Comparison of ENCODE assay signal across 7 cellular contexts in genomic region chr10:89645742-89646172, GRCh38. TPM values are rescaled to one million over a fixed set of nuclear protein-coding genes. Genes with fewer than 3 reads are reported as not detected.
DNase-seq lines count a peak whose midpoint lies in the region; TF ChIP-seq lines count a peak whose summit lies in the region.

No MANE protein-coding gene starts in this region.

- H3K36me3 Mint-ChIP-seq in activated CD4-positive, alpha-beta memory T cell treated with anti-CD3 and anti-CD28 coated beads for 36 hours = no peaks in the 10 kb centered on the region

- intact Hi-C loops in activated CD4-positive, alpha-beta memory T cell treated with anti-CD3 and anti-CD28 coated beads for 36 hours (cut with micrococcal nuclease) = loop anchor here (1.0 to 2.0 kb wide), 5 partner anchors 35 to 393 kb away; partner anchors contain the start of genes IFIT5 and KIF20B
- intact Hi-C loops in stomach (cut with DNase I; ENCODE audit: low total_unique reads) = no loop called here

- H3K27me3 Mint-ChIP-seq in activated CD4-positive, alpha-beta memory T cell treated with anti-CD3 and anti-CD28 coated beads for 36 hours = no peaks in the 10 kb centered on the region

- TF ChIP-seq EP300 in stomach (IDR thresholded peaks at IDR 0.05) = no peak

- no peak overlapping the region for H3K4me3 Mint-ChIP-seq in activated CD4-positive, alpha-beta memory T cell treated with anti-CD3 and anti-CD28 coated beads for 36 hours

- POLR2A ChIA-PET in activated CD4-positive, alpha-beta memory T cell treated with anti-CD3 and anti-CD28 coated beads for 36 hours (lab: Charles Lee) = interaction anchor here (1.4 kb wide), 1 partner anchor 56 kb away, joined by 4 read pairs; the partner anchor contains the start of gene KIF20B

- H3K27ac Mint-ChIP-seq in activated CD4-positive, alpha-beta memory T cell treated with anti-CD3 and anti-CD28 coated beads for 36 hours = peak overlapping the region; percentile 59

- no peak for TF ChIP-seq CTCF in stomach (IDR thresholded peaks at IDR 0.05)

- in situ Hi-C loops in ACHN (cut with HindIII; ENCODE audit: low pct_ligation_motif_present, low pct_unique_long_range_greater_than_20kb, low sequenced_read_pairs) = no loop called here

- H3K9me3 ChIP-seq in iPS-18a (ENCODE audit: control insufficient read depth, low read depth, low read length) (no peaks in the 10 kb centered on the region), stomach (no peaks in the 10 kb centered on the region)

- no peak for TF ChIP-seq POLR2A in stomach (IDR thresholded peaks at IDR 0.05)

- peak overlapping the region; percentile 96 for H3K9ac ChIP-seq in iPS-18a (ENCODE audit: low read length)

- H3K36me3 ChIP-seq in iPS-18a (ENCODE audit: control insufficient read depth, low read depth, low read length) = no peaks in the 10 kb centered on the region
- H3K36me3 ChIP-seq in stomach = no peaks in the 10 kb centered on the region

- H3K4me1 ChIP-seq in iPS-18a (ENCODE audit: control insufficient read depth, low read depth, low read length) (peaks cover 29% of the 10 kb centered on the region), stomach (peaks cover 12 to 46% (median 25%) of the 10 kb centered on the region in 4 donors)

- peak; percentile 26 for DNase-seq in HuH-7.5 (ENCODE audit: low spot score)
- no peak for DNase-seq in activated CD4-positive, alpha-beta memory T cell treated with anti-CD3 and anti-CD28 coated beads for 36 hours
- no peak for DNase-seq in stomach
- no peak for DNase-seq in NCI-H345 treated with DMSO at 0.1 percent for 48 hours (lab: John Stamatoyannopoulos, UW; ENCODE audit: unreplicated experiment)
- DNase-seq in UCSD-AML1 (lab: John Stamatoyannopoulos, UW; ENCODE audit: unreplicated experiment) = no peak
- DNase-seq in ACHN = no peak

- CTCF ChIA-PET in activated CD4-positive, alpha-beta memory T cell treated with anti-CD3 and anti-CD28 coated beads for 36 hours (lab: Charles Lee) = no interaction called here

- no peaks in the 10 kb centered on the region for H3K9me3 Mint-ChIP-seq in activated CD4-positive, alpha-beta memory T cell treated with anti-CD3 and anti-CD28 coated beads for 36 hours

- H3K27ac ChIP-seq in iPS-18a (ENCODE audit: low read length) (peak overlapping the region; percentile 95), stomach (peak overlapping the region; percentile 85 to 94 (median 91))

- H3K27me3 ChIP-seq in iPS-18a (ENCODE audit: control insufficient read depth, insufficient read depth, low read length) = no peaks in the 10 kb centered on the region
- H3K27me3 ChIP-seq in stomach = no peaks in the 10 kb centered on the region

- 22 to 36% (median 23%) methylated on average over 6 of the region's 6 CpGs for WGBS in stomach, 5 donors

- peaks cover 7% of the 10 kb centered on the region for H3K4me1 Mint-ChIP-seq in activated CD4-positive, alpha-beta memory T cell treated with anti-CD3 and anti-CD28 coated beads for 36 hours (ENCODE audit: low read depth)

- H3K4me3 ChIP-seq in iPS-18a (ENCODE audit: low read length) = peak overlapping the region; percentile 100
- peak overlapping the region; percentile 80 to 97 (median 88) for H3K4me3 ChIP-seq in stomach

RNA-seq across cellular contexts. Expression of gene PANK1, which starts 0.7 kb away (rescaled TPM):
- total RNA-seq in activated CD4-positive, alpha-beta memory T cell treated with anti-CD3 and anti-CD28 coated beads for 36 hours = 1 to 10 TPM; 2.1 to 2.5 TPM
- 1 to 10 TPM in 4 of 5 donors, not detected in 1; 1.8 to 7.4 (median 6.7) TPM for total RNA-seq in stomach
- 1 to 10 TPM; 2.0 to 4.6 (median 3.1) TPM for polyA plus RNA-seq in stomach

RNA-seq across cellular contexts. Expression of gene KIF20B, which starts 55.6 kb away (rescaled TPM):
- 10 to 100 TPM; 65.3 to 65.6 TPM for total RNA-seq in activated CD4-positive, alpha-beta memory T cell treated with anti-CD3 and anti-CD28 coated beads for 36 hours
- total RNA-seq in stomach = 10 to 100 TPM in 1 of 5 donors, 1 to 10 TPM in 4; 1.8 to 10.6 (median 5.2) TPM
- polyA plus RNA-seq in stomach = 1 to 10 TPM; 1.5 to 2.4 (median 1.6) TPM

Comparison
In these comparisons a context has a peak if more than half of its experiments do, and no peak if none do; other contexts are left out.
1. RNA of gene KIF20B, which starts 55.6 kb away (total RNA-seq): 65.3 to 65.6 TPM in activated CD4-positive, alpha-beta memory T cell treated with anti-CD3 and anti-CD28 coated beads for 36 hours; 1.8 to 10.6 TPM in stomach; every median in the first group is over 4 times any median in the second.